22 cellular contexts compared by ENCODE assay signal in the genomic region with DNA sequence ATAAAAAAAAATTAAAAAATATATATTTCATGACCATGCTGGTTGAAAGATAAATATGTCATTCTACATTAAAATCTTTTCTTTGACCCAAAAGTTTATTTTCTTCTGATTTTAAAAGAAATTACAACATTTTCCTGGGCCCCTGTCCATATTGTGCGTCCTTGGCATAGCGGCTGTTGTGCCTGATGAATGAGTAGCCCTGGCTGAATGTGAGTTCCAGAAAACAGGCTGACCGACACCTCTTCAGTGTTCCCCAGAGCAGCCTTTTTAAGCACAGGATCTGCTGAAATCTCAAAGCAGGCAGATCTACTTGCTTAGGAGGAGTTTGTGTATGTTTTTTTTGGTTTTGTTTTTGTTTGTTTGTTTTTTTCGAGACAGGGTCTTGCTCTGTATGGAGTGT. TPM values are rescaled to one million over a fixed set of nuclear protein-coding genes. Genes with fewer than 3 reads are reported as not detected.
DNase-seq lines count a peak whose midpoint lies in the region; FAIRE-seq and TF ChIP-seq lines count a peak whose summit lies in the region.
"Had no signal": no experiment of that assay in that cellular context is flagged by ENCODE, and none has a peak within 500 bp of the region (broad histone marks: within the 10 kb centered on the region; RNA-seq: fewer than 3 reads in every experiment).

No MANE protein-coding gene starts in this region.

- H3K27me3 ChIP-seq in BLaER1 (no peaks in the 10 kb centered on the region), adrenal gland (no peaks in the 10 kb centered on the region), H1 (replicated peaks in 1 of 4; ENCODE audit: control insufficient read depth in 3 of 4, extremely low read depth in 1 of 4, insufficient read depth in 3 of 4, low read length in 3 of 4) (no peaks in the 10 kb centered on the region)
- H3K27me3 ChIP-seq: BE2C had no signal

- H3K18ac ChIP-seq in H1 (ENCODE audit: extremely low read depth, low read length), result no peak overlapping the region

- no peak overlapping the region for H4K91ac ChIP-seq in H1 (replicated peaks; ENCODE audit: insufficient read length, low read length)

- BruUV-seq in MCF 10A (replicated peaks; lab: Mats Ljungman, UMichigan), result no TSS peak

- H3K4me3 ChIP-seq in BLaER1, result no peak overlapping the region
- no peak overlapping the region for H3K4me3 ChIP-seq in adrenal gland
- no peak overlapping the region for H3K4me3 ChIP-seq in H1 (ENCODE audit: extremely low read depth in 1 of 4, insufficient read depth in 2 of 4, low read depth in 3 of 4, low read length in 4 of 4)
- H3K4me3 ChIP-seq: GM23338, HAP-1 had no signal

- no peak overlapping the region for H2AFZ ChIP-seq in H1 (ENCODE audit: low read length)
- H2AFZ ChIP-seq: GM23338 had no signal

- H4K20me1 ChIP-seq in BLaER1, result no peaks in the 10 kb centered on the region
- peaks cover 0 to 4% of the 10 kb centered on the region in 2 experiments for H4K20me1 ChIP-seq in H1 (replicated peaks in 1 of 2; ENCODE audit: control insufficient read depth in 1 of 2, insufficient read depth in 2 of 2, low read length in 2 of 2)

- no peaks in the 10 kb centered on the region for H3K4me1 Mint-ChIP-seq in MCF 10A (ENCODE audit: insufficient read depth, unreplicated experiment)

- CTCF ChIA-PET in H1 (lab: Charles Lee; ENCODE audit: partially characterized antibody) (interaction anchor here (0.6 to 1.7 kb wide), 3 partner anchors 9 to 491 kb away, joined by 3 to 6 read pairs (median 3); no protein-coding TSS in a partner anchor), MCF 10A (lab: Yijun Ruan, JAX) (interaction anchor here (0.7 to 1.1 kb wide), 2 partner anchors 13 to 130 kb away, joined by 3 to 4 read pairs; no protein-coding TSS in a partner anchor)

- H3K36me3 Mint-ChIP-seq in MCF 10A (ENCODE audit: insufficient read depth, unreplicated experiment), result no peaks in the 10 kb centered on the region

- no peaks in the 10 kb centered on the region for H3K79me2 ChIP-seq in H1 (ENCODE audit: control insufficient read depth in 1 of 2, insufficient read depth in 2 of 2, low read length in 2 of 2)

- intact Hi-C loops in adrenal gland (cut with DNase I), result no loop called here
- intact Hi-C loops in MCF 10A (cut with micrococcal nuclease), result no loop called here

- no peaks in the 10 kb centered on the region for H3K9me3 Mint-ChIP-seq in MCF 10A (ENCODE audit: unreplicated experiment)
- H3K9me3 Mint-ChIP-seq: CD4-positive, alpha-beta T cell; CD8-positive, alpha-beta memory T cell; GM23338; HFFc6 had no signal

- peak in 6 of 7 donors; percentile 51 to 82 (median 67) for DNase-seq in adrenal gland
- no peak for DNase-seq in H1 (ENCODE audit: low read depth in 1 of 2, low spot score in 2 of 2)
- DNase-seq in AML-193 (lab: John Stamatoyannopoulos, UW), result no peak
- DNase-seq in MCF 10A (ENCODE audit: unreplicated experiment), result no peak
- no peak for DNase-seq in CD1c-positive myeloid dendritic cell (ENCODE audit: extremely low spot score)
- DNase-seq: BE2C; CD4-positive, alpha-beta T cell; CD8-positive, alpha-beta memory T cell; DMS 273 treated with DMSO at 0.1 percent for 48 hours; DMS79; GF-D8; HFFc6 had no signal

- H2BK15ac ChIP-seq in H1 (ENCODE audit: low read length), result no peak overlapping the region

- H3K56ac ChIP-seq in H1 (replicated peaks; ENCODE audit: insufficient read length, low read depth, low read length), result no peak overlapping the region

- no peak overlapping the region for H4K8ac ChIP-seq in H1 (ENCODE audit: extremely low read depth, insufficient read depth, low read length)

- H3K4me3 Mint-ChIP-seq in MCF 10A (ENCODE audit: unreplicated experiment), result no peak overlapping the region
- H3K4me3 Mint-ChIP-seq: CD4-positive, alpha-beta T cell; CD8-positive, alpha-beta memory T cell; GM23338; HFFc6 had no signal

- H3K27ac ChIP-seq in BLaER1 (peak overlapping the region; percentile 78), adrenal gland (no peak overlapping the region), H1 (ENCODE audit: low read depth, low read length) (no peak overlapping the region)
- H3K27ac ChIP-seq: 22Rv1, C4-2B had no signal

- H3K4me1 ChIP-seq in BLaER1 (peaks cover 100% of the 10 kb centered on the region), adrenal gland (replicated peaks in 1 of 2) (peaks cover 0 to 10% of the 10 kb centered on the region in 2 donors), H1 (replicated peaks in 1 of 4; ENCODE audit: control insufficient read depth in 3 of 4, insufficient read depth in 4 of 4, low read length in 3 of 4) (peaks cover 0 to 14% (median 7%) of the 10 kb centered on the region in 4 experiments; a peak in 3 of 7 replicates)
- H3K4me1 ChIP-seq: HAP-1 had no signal

- peak overlapping the region; percentile 23; the same call in 1 of the 2 replicates for H3K9ac ChIP-seq in BLaER1
- no peak overlapping the region for H3K9ac ChIP-seq in H1 (replicated peaks in 1 of 4; ENCODE audit: extremely low read depth in 1 of 4, low read depth in 3 of 4, low read length in 3 of 4)

- peak overlapping the region; percentile 92 for H3K4me2 ChIP-seq in BLaER1
- H3K4me2 ChIP-seq in H1 (ENCODE audit: insufficient read depth in 1 of 2, low read depth in 2 of 2, low read length in 2 of 2), result no peak overlapping the region
- H3K4me2 ChIP-seq: GM23338 had no signal

- H2BK20ac ChIP-seq in H1 (ENCODE audit: low read length), result no peak overlapping the region

- no peak overlapping the region for H4K5ac ChIP-seq in H1 (ENCODE audit: insufficient read length, low read depth, low read length)

- no peak overlapping the region for H2BK12ac ChIP-seq in H1 (ENCODE audit: low read depth, low read length)

- POLR2A ChIA-PET in H1 (lab: Charles Lee; ENCODE audit: partially characterized antibody), result no interaction called here
- POLR2A ChIA-PET in MCF 10A (lab: Yijun Ruan, JAX), result no interaction called here

- H3K9me3 ChIP-seq in BLaER1 (no peaks in the 10 kb centered on the region), adrenal gland (replicated peaks in 1 of 3) (no peaks in the 10 kb centered on the region), H1 (ENCODE audit: insufficient read depth in 2 of 2, low read depth in 1 of 2, low read length in 1 of 2) (no peaks in the 10 kb centered on the region)
- H3K9me3 ChIP-seq: BE2C, HAP-1 had no signal

- no peak overlapping the region for H3K4ac ChIP-seq in H1 (replicated peaks; ENCODE audit: insufficient read length, low read depth, low read length)

- no peak overlapping the region for H2BK120ac ChIP-seq in H1 (replicated peaks; ENCODE audit: low read depth, low read length)

- no peak for TF ChIP-seq CTCF in adrenal gland (IDR thresholded peaks at IDR 0.05)
- TF ChIP-seq CTCF in H1 (IDR thresholded peaks at IDR 0.05; ENCODE audit: control extremely low read depth in 1 of 3, insufficient read depth in 1 of 3, low read depth in 1 of 3, low read length in 3 of 3), result no peak
- no peak for TF ChIP-seq CTCF in MCF 10A (IDR thresholded peaks at IDR 0.05; ENCODE audit: unreplicated experiment)

- H3K23ac ChIP-seq in H1 (ENCODE audit: insufficient read length), result no peak overlapping the region

- no peaks in the 10 kb centered on the region for H3K23me2 ChIP-seq in H1 (ENCODE audit: low read depth, low read length)

- WGBS in adrenal gland, 4 donors, result 59 to 68% (median 67%) methylated on average over 4 of the region's 4 CpGs
- WGBS in H1 (ENCODE audit: extremely low coverage in 1 of 2, insufficient coverage in 1 of 2, insufficient read length in 1 of 2, insufficient replicate concordance in 2 of 2, low coverage in 1 of 2, low lambda C conversion rate in 2 of 2, missing lambda C conversion rate in 1 of 2), 2 experiments, result 90% methylated on average over 4 of the region's 4 CpGs; no CpG with 5 or more reads in 1 of the 2 experiments

- TF ChIP-seq POLR2A in adrenal gland (IDR thresholded peaks at IDR 0.05), result no peak
- no peak for TF ChIP-seq POLR2A in H1 (IDR thresholded peaks at IDR 0.05; ENCODE audit: control extremely low read depth in 1 of 2, low read depth in 2 of 2, low read length in 2 of 2)

- H3K36me3 ChIP-seq in BLaER1 (no peaks in the 10 kb centered on the region), adrenal gland (replicated peaks in 1 of 2) (peaks cover 0 to 5% of the 10 kb centered on the region in 2 donors), H1 (ENCODE audit: control insufficient read depth in 2 of 4, insufficient read depth in 4 of 4, low read length in 3 of 4) (peaks cover 0 to 3% (median under 1%) of the 10 kb centered on the region in 4 experiments; a peak in 1 of 8 replicates)
- H3K36me3 ChIP-seq: HAP-1 had no signal

- TF ChIP-seq RAD21 in H1 (IDR thresholded peaks at IDR 0.05 in 1 of 2, conservative IDR thresholded peaks at IDR 0.05 in 1 of 2; ENCODE audit: low read depth in 2 of 2, low read length in 2 of 2), result no peak

- H3K27ac Mint-ChIP-seq in MCF 10A (ENCODE audit: low read depth, unreplicated experiment), result no peak overlapping the region
- H3K27ac Mint-ChIP-seq: CD4-positive, alpha-beta T cell; CD8-positive, alpha-beta memory T cell; GM23338; HFFc6 had no signal

- 0 out of 2 replicates have a peak overlapping the region, but pooled peaks have one; percentile 39 for H2AK5ac ChIP-seq in H1 (ENCODE audit: low read depth, low read length)

- TF ChIP-seq EP300 in H1 (IDR thresholded peaks at IDR 0.05; ENCODE audit: borderline replicate concordance in 1 of 2, low read depth in 2 of 2, low read length in 2 of 2), result no peak

- H3K27me3 Mint-ChIP-seq in MCF 10A (ENCODE audit: insufficient read depth, unreplicated experiment), result no peaks in the 10 kb centered on the region

- no peaks in the 10 kb centered on the region for H3K79me1 ChIP-seq in H1 (ENCODE audit: low read depth, low read length)

- no peak overlapping the region for H3K14ac ChIP-seq in H1 (ENCODE audit: insufficient read length)

- H2BK5ac ChIP-seq in H1 (ENCODE audit: low read depth, low read length), result no peak overlapping the region

- FAIRE-seq in H1 (lab: Jason Lieb, UNC), result no peak
- FAIRE-seq: A204.1, D721Med, GM12891, GM18507, H54 had no signal

TF ChIP-seq in H1, 55 proteins besides CTCF, POLR2A, EP300 and RAD21 (continues in another document):
- no peak for TF ChIP-seq TBP (IDR thresholded peaks at IDR 0.05; ENCODE audit: low read depth, low read length)
- TF ChIP-seq ZNF274 (IDR thresholded peaks at IDR 0.05; ENCODE audit: borderline replicate concordance, extremely low read depth, low read length), result no peak
- TF ChIP-seq JUND (IDR thresholded peaks at IDR 0.05; ENCODE audit: low read length), result no peak
- no peak for TF ChIP-seq BRCA1 (IDR thresholded peaks at IDR 0.05; ENCODE audit: low read depth, low read length)

RNA-seq across cellular contexts. Expression of a gene that starts 19.7 kb away (rescaled TPM):
- 1 to 10 TPM in 6 of 8 donors, under 1 TPM in 2; 0.42 to 6.9 (median 1.3) TPM for total RNA-seq in adrenal gland
- polyA plus RNA-seq in adrenal gland, result 1 to 10 TPM in 2 of 3 donors, under 1 TPM in 1; 0.18 to 3.4 (median 1.4) TPM
- 2.6 and 3.1 TPM in 2 replicates for total RNA-seq in H1 (2021; fragmentation: NEBNext Ultra II Directional; extraction: Animal tissue kit (Norgen Biotek cat#: 25700))
- polyA plus RNA-seq in H1 (2011; rRNA removed), result 1.3 and 1.9 TPM in 2 replicates
- polyA plus RNA-seq in H1 (2011; cell fraction: cytosol; rRNA removed), result 1.8 TPM
- polyA plus RNA-seq in H1 (2011; cell fraction: nucleus; rRNA removed), result 2.7 TPM
- 1.0 to 2.5 TPM (median 1.8 TPM) in 4 replicates for polyA plus RNA-seq in H1 (2012, experiment 1 of 2)
- 1.8 TPM for polyA plus RNA-seq in H1 (2012, experiment 2 of 2)
- polyA plus RNA-seq in H1 (2013, experiment 1 of 2), result 1.8 TPM
- 0.81 TPM for polyA plus RNA-seq in H1 (2013, experiment 2 of 2)
- polyA minus RNA-seq in H1 (2011; rRNA and poly(A)+ RNA removed), result 1.0 and 1.6 TPM in 2 replicates
- polyA minus RNA-seq in H1 (2011; cell fraction: cytosol; rRNA and poly(A)+ RNA removed), result 1.8 TPM
- 3.0 TPM for polyA minus RNA-seq in H1 (2011; cell fraction: nucleus; rRNA and poly(A)+ RNA removed)
- 0.66 and 1.1 TPM in 2 replicates for total RNA-seq in MCF 10A (2022)

Comparison
In these comparisons a context has a peak if more than half of its experiments do, and no peak if none do; other contexts are left out.
1. DNase-seq: peak in adrenal gland (6 of 7); none in H1 (0 of 2), AML-193 (0 of 2), MCF 10A (single experiment) and CD1c-positive myeloid dendritic cell (single experiment).